8 cellular contexts compared by ENCODE assay signal in genomic region chr5:107670028-107670926, GRCh38. TPM values are rescaled to one million over a fixed set of nuclear protein-coding genes. Genes with fewer than 3 reads are reported as not detected.
DNase-seq lines count a peak whose midpoint lies in the region; ATAC-seq and TF ChIP-seq lines count a peak whose summit lies in the region.

No MANE protein-coding gene starts in this region.

- no peaks in the 10 kb centered on the region for H3K36me3 ChIP-seq in endocrine pancreas (ENCODE audit: control insufficient read depth, insufficient read depth, low read length)
- no peaks in the 10 kb centered on the region for H3K36me3 ChIP-seq in muscle layer of colon (ENCODE audit: insufficient read depth, low read length)
- no peaks in the 10 kb centered on the region for H3K36me3 ChIP-seq in aorta (ENCODE audit: control insufficient read depth in 1 of 2, insufficient read depth in 2 of 2, low read length in 1 of 2)

- POLR2A ChIA-PET in HEK293T (lab: Yijun Ruan, JAX): interaction anchor here (1.2 to 2.3 kb wide), 4 partner anchors 17 to 98 kb away, joined by 3 to 6 read pairs (median 4); no protein-coding TSS in a partner anchor

- no peak overlapping the region for H3K27ac ChIP-seq in muscle layer of colon (ENCODE audit: low read depth, low read length)
- no peak overlapping the region for H3K27ac ChIP-seq in aorta (ENCODE audit: low read depth in 1 of 2, low read length in 2 of 2)

- H3K4me3 ChIP-seq in endocrine pancreas (ENCODE audit: control insufficient read depth, insufficient read depth, low read length) (no peak overlapping the region), muscle layer of colon (ENCODE audit: low read depth in 1 of 2, low read length in 2 of 2) (peak overlapping the region; percentile 79 to 88), aorta (ENCODE audit: low read length in 2 of 2) (peak overlapping the region; percentile 52 to 85)

- CTCF ChIA-PET in HEK293T (lab: Yijun Ruan, JAX): interaction anchor here (0.7 kb wide), 1 partner anchor 88 kb away, joined by 4 read pairs; no protein-coding TSS in a partner anchor

- H3K27me3 ChIP-seq in endocrine pancreas (ENCODE audit: control insufficient read depth, insufficient read depth, low read length): no peaks in the 10 kb centered on the region
- H3K27me3 ChIP-seq in muscle layer of colon (ENCODE audit: control insufficient read depth in 1 of 2, insufficient read depth in 2 of 2, low read length in 2 of 2): peaks cover 0 to 17% of the 10 kb centered on the region in 2 donors
- no peaks in the 10 kb centered on the region for H3K27me3 ChIP-seq in aorta (ENCODE audit: control insufficient read depth in 1 of 2, insufficient read depth in 2 of 2, low read length in 1 of 2)

- in situ Hi-C loops in SK-MEL-5 (cut with HindIII; ENCODE audit: low pct_unique_long_range_greater_than_20kb, low sequenced_read_pairs): no loop called here

- H3K9ac ChIP-seq in endocrine pancreas (ENCODE audit: control insufficient read depth, insufficient read depth, low read length) (peak overlapping the region; percentile 94), muscle layer of colon (ENCODE audit: low read length) (no peak overlapping the region)

- H3K4me1 ChIP-seq in endocrine pancreas (ENCODE audit: control insufficient read depth, insufficient read depth, low read length) (peaks cover 26% of the 10 kb centered on the region), muscle layer of colon (ENCODE audit: insufficient read depth, low read length) (peaks cover 4% of the 10 kb centered on the region), aorta (ENCODE audit: control insufficient read depth in 1 of 2, insufficient read depth in 2 of 2, low read length in 2 of 2) (no peaks in the 10 kb centered on the region)

- DNase-seq in EH (ENCODE audit: low read depth) (peak; percentile 9), HEK293T (ENCODE audit: extremely low spot score) (no peak), SK-MEL-5 (ENCODE audit: low read depth, low spot score) (peak; percentile 27), aorta (peak; percentile 51 to 81)

- intact Hi-C loops in aorta (cut with DNase I): loop anchor here (5.0 to 10.0 kb wide), 3 partner anchors 245 to 1555 kb away; no protein-coding TSS in a partner anchor

- WGBS in aorta, 2 donors: 0 to 1% methylated on average over 64 to 79 of the region's 79 CpGs

- H3K9me3 ChIP-seq in endocrine pancreas (ENCODE audit: control insufficient read depth, low read length) (no peaks in the 10 kb centered on the region), muscle layer of colon (ENCODE audit: low read length) (no peaks in the 10 kb centered on the region), aorta (ENCODE audit: control insufficient read depth, low read length) (no peaks in the 10 kb centered on the region)

- ATAC-seq in aorta (ENCODE audit: low FRiP score) (peak; percentile 17), GM21825 (IDR thresholded peaks at IDR 0.05; ENCODE audit: unreplicated experiment) (no peak), GM18867 (IDR thresholded peaks at IDR 0.05; ENCODE audit: unreplicated experiment) (no peak)

TF ChIP-seq in HEK293T, 16 proteins besides CTCF, POLR2A, EP300 and RAD21:
- no peak for TF ChIP-seq CTBP1 (IDR thresholded peaks at IDR 0.05; ENCODE audit: borderline replicate concordance)
- TF ChIP-seq TARDBP (IDR thresholded peaks at IDR 0.05): no peak
- TF ChIP-seq L3MBTL2 (conservative IDR thresholded peaks at IDR 0.05): peak; percentile 90

RNA-seq across cellular contexts. Expression of gene EFNA5, which starts 0.5 kb away (rescaled TPM):
- 1.6 and 2.1 TPM in 2 replicates for total RNA-seq in SK-MEL-5 (2014; rRNA removed; shearing (Covaris generic))
- 5.6 and 15.3 TPM in 2 replicates for polyA plus RNA-seq in SK-MEL-5 (2015; cell fraction: cytosol; rRNA removed)
- polyA plus RNA-seq in SK-MEL-5 (2015; cell fraction: nucleus; rRNA removed): 3.5 and 20.6 TPM in 2 replicates
- 10 to 100 TPM; 11.5 to 11.8 TPM for total RNA-seq in aorta
- 1 to 10 TPM; 4.2 to 5.0 TPM for polyA plus RNA-seq in aorta
